ENCODE assay signal across 9 cellular contexts in the genomic region with DNA sequence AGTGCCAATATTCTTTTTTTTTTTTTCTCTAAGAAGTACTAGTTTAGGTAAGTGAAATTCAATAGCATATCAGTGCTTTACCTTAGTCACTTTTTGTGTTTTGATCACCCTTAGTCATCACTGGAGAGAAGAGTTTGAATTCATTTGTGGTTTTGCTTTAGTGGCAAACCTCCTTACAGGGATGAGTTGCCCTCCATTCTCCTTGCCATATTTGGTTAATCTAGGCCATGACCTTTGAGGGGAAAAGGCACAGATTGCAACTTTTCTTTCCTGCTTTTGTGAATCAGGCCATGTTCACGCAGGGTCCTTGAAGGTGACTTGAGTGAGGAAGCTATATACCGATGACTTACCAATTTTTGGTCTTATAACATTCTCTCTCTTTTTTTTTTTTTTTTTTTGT. TPM values are rescaled to one million over a fixed set of nuclear protein-coding genes. Genes with fewer than 3 reads are reported as not detected.
DNase-seq lines count a peak whose midpoint lies in the region; ATAC-seq and TF ChIP-seq lines count a peak whose summit lies in the region.
"Had no signal": no experiment of that assay in that cellular context is flagged by ENCODE, and none has a peak within 500 bp of the region (broad histone marks: within the 10 kb centered on the region; RNA-seq: fewer than 3 reads in every experiment).

No MANE protein-coding gene starts in this region.

- CTCF ChIA-PET in mammary epithelial cell (lab: Charles Lee; ENCODE audit: low non-redundant PET): no interaction called here

- H3K27me3 ChIP-seq in mammary epithelial cell (ENCODE audit: insufficient read depth, low read length): no peaks in the 10 kb centered on the region

- H3K4me1 ChIP-seq in mammary epithelial cell (ENCODE audit: insufficient read depth, low read length): peaks cover 15% of the 10 kb centered on the region

- ATAC-seq in GM19395 (IDR thresholded peaks at IDR 0.05; ENCODE audit: unreplicated experiment) (peak; percentile 59), HG03457 (IDR thresholded peaks at IDR 0.05; ENCODE audit: unreplicated experiment) (no peak)

- H3K4me3 ChIP-seq in mammary epithelial cell (replicated peaks in 1 of 3; ENCODE audit: insufficient read depth in 1 of 3, low read depth in 2 of 3, low read length in 3 of 3): no peak overlapping the region

- in situ Hi-C loops in ACHN (cut with HindIII; ENCODE audit: low pct_ligation_motif_present, low pct_unique_long_range_greater_than_20kb, low sequenced_read_pairs) (no loop called here), mammary epithelial cell (cut with MboI; ENCODE audit: low sequenced_read_pairs in 2 of 2) (no loop called here)

- intact Hi-C loops in mammary epithelial cell (cut with micrococcal nuclease): loop anchor here (2.0 kb wide), 1 partner anchor 36 kb away; the partner anchor contains the start of gene FKBP7

- no peaks in the 10 kb centered on the region for H3K9me3 ChIP-seq in mammary epithelial cell (replicated peaks; ENCODE audit: insufficient read depth, low read length)

- H3K9ac ChIP-seq in mammary epithelial cell (ENCODE audit: insufficient read depth, low read length): no peak overlapping the region

- no peaks in the 10 kb centered on the region for H3K36me3 ChIP-seq in mammary epithelial cell (ENCODE audit: insufficient read depth, low read length)

- peak; percentile 83 for DNase-seq in ACHN
- peak; percentile 4 for DNase-seq in OCI-M1 (lab: John Stamatoyannopoulos, UW)
- peak; percentile 88 for DNase-seq in mammary epithelial cell
- DNase-seq in NCI-H1105 (lab: John Stamatoyannopoulos, UW): no peak
- DNase-seq in NCI-H2107 treated with DMSO at 0.1 percent for 48 hours (lab: John Stamatoyannopoulos, UW; ENCODE audit: unreplicated experiment): no peak
- no peak for DNase-seq in globus pallidus (ENCODE audit: low spot score)
- DNase-seq: cerebellar nuclear complex had no signal

- H2AFZ ChIP-seq in mammary epithelial cell (ENCODE audit: low read depth, low read length): no peak overlapping the region

- no peaks in the 10 kb centered on the region for H4K20me1 ChIP-seq in mammary epithelial cell (ENCODE audit: insufficient read depth, low read length)

- no peak overlapping the region for H3K4me2 ChIP-seq in mammary epithelial cell (ENCODE audit: insufficient read depth, low read depth, low read length)

- H3K79me2 ChIP-seq in mammary epithelial cell (ENCODE audit: insufficient read depth, low read length): no peaks in the 10 kb centered on the region

- 78% methylated on average over 2 of the region's 2 CpGs for WGBS in mammary epithelial cell (ENCODE audit: low coverage, missing lambda C conversion rate)

- dilution Hi-C loops in mammary epithelial cell (cut with HindIII; ENCODE audit: low sequenced_read_pairs): no loop called here

- TF ChIP-seq CTCF in mammary epithelial cell (conservative IDR thresholded peaks at IDR 0.05 in 1 of 2, IDR thresholded peaks at IDR 0.05 in 1 of 2; ENCODE audit: extremely low read depth in 1 of 2, insufficient read depth in 1 of 2, low read depth in 1 of 2, low read length in 2 of 2): no peak

- no TSS peak for BruUV-seq in mammary epithelial cell (replicated peaks; lab: Mats Ljungman, UMichigan)

- H3K27ac ChIP-seq in mammary epithelial cell (ENCODE audit: insufficient read depth, low read depth, low read length): no peak overlapping the region

RNA-seq across cellular contexts. Expression of gene PLEKHA3, which starts 34.4 kb away (rescaled TPM):
- total RNA-seq in mammary epithelial cell: 10 to 100 TPM in 1 of 2 donors, 1 to 10 TPM in 1; 6.0 to 29.7 TPM
- 7.9 TPM for polyA plus RNA-seq in mammary epithelial cell
- 24.0 TPM for polyA minus RNA-seq in mammary epithelial cell

RNA-seq across cellular contexts. Expression of gene FKBP7, which starts 36.3 kb away (rescaled TPM):
- 1 to 10 TPM; 1.6 to 2.3 TPM for total RNA-seq in mammary epithelial cell
- 2.7 TPM for polyA plus RNA-seq in mammary epithelial cell
- not detected for polyA minus RNA-seq in mammary epithelial cell

Comparison
In these comparisons a context has a peak if more than half of its experiments do, and no peak if none do; other contexts are left out.
1. DNase-seq: peak in ACHN (single experiment), OCI-M1 (single experiment) and mammary epithelial cell (single experiment); none in NCI-H1105 (single experiment), NCI-H2107 treated with DMSO at 0.1 percent for 48 hours (single experiment) and globus pallidus (single experiment).